ENCODE assay signal across 9 cellular contexts in genomic region chr6:149482542-149483261, GRCh38. TPM values are rescaled to one million over a fixed set of nuclear protein-coding genes. Genes with fewer than 3 reads are reported as not detected.
DNase-seq lines count a peak whose midpoint lies in the region; ATAC-seq and TF ChIP-seq lines count a peak whose summit lies in the region.
"Had no signal": no experiment of that assay in that cellular context is flagged by ENCODE, and none has a peak within 500 bp of the region (broad histone marks: within the 10 kb centered on the region; RNA-seq: fewer than 3 reads in every experiment).

No MANE protein-coding gene starts in this region.

- H4K20me1 ChIP-seq in smooth muscle cell (ENCODE audit: low read depth), result no peaks in the 10 kb centered on the region

- peak overlapping the region in 53 of 59 donors; percentile 18 to 89 (median 70) for H3K27ac ChIP-seq in dorsolateral prefrontal cortex
- no peak overlapping the region for H3K27ac ChIP-seq in smooth muscle cell (ENCODE audit: low read depth)

- intact Hi-C loops in dorsolateral prefrontal cortex (cut with DNase I), result no loop called here

- no peaks in the 10 kb centered on the region for H3K79me2 ChIP-seq in smooth muscle cell (ENCODE audit: low read depth)

- H3K27me3 ChIP-seq in dorsolateral prefrontal cortex (no peaks in the 10 kb centered on the region), smooth muscle cell (ENCODE audit: low read depth) (no peaks in the 10 kb centered on the region), H7 (ENCODE audit: control insufficient read depth, insufficient read depth, low read length) (no peaks in the 10 kb centered on the region)

- H3K9ac ChIP-seq in smooth muscle cell (ENCODE audit: low read depth), result no peak overlapping the region

- no peaks in the 10 kb centered on the region for H3K4me1 ChIP-seq in smooth muscle cell (ENCODE audit: low read depth)

- DNase-seq in dorsolateral prefrontal cortex (no peak), pons (ENCODE audit: low spot score) (peak; percentile 39), smooth muscle cell (lab: John Stamatoyannopoulos, UW; ENCODE audit: unreplicated experiment) (no peak), H7 (no peak)
- no peak for DNase-seq in stimulated activated CD4-positive, alpha-beta T cell treated with anti-CD3 and anti-CD28 coated beads, Interleukin-4, amount 100 ng/mL, for 4 hours
- DNase-seq: occipital lobe had no signal

- H3K4me2 ChIP-seq in smooth muscle cell, result no peak overlapping the region

- peak; percentile 52 for TF ChIP-seq POLR2A in Raji (IDR thresholded peaks at IDR 0.05; ENCODE audit: insufficient read depth, low read depth, low read length)

- TF ChIP-seq CTCF in GM12875 (IDR thresholded peaks at IDR 0.05; ENCODE audit: borderline replicate concordance, insufficient read depth, low read depth, low read length) (no peak), dorsolateral prefrontal cortex (IDR thresholded peaks at IDR 0.05 in 54 of 56, conservative IDR thresholded peaks at IDR 0.05 in 2 of 56; ENCODE audit: low read depth in 1 of 56, partially characterized antibody in 56 of 56) (no peak), smooth muscle cell (IDR thresholded peaks at IDR 0.05; ENCODE audit: borderline replicate concordance, insufficient read depth, poor library complexity, severe bottlenecking) (no peak)

- H2AFZ ChIP-seq in smooth muscle cell (ENCODE audit: low read depth), result no peak overlapping the region

- WGBS in smooth muscle cell (ENCODE audit: low lambda C conversion rate), result 87% methylated on average over 13 of the region's 13 CpGs

- peak overlapping the region; percentile 36 for H3K4me3 ChIP-seq in GM12875 (ENCODE audit: low read depth, low read length)
- H3K4me3 ChIP-seq in dorsolateral prefrontal cortex, result peak overlapping the region in 39 of 59 donors; percentile 2 to 62 (median 49)
- H3K4me3 ChIP-seq in smooth muscle cell, result no peak overlapping the region
- no peak overlapping the region for H3K4me3 ChIP-seq in H7 (ENCODE audit: insufficient read depth, low read depth, low read length)

- H3K36me3 ChIP-seq in smooth muscle cell (ENCODE audit: low read depth), result no peaks in the 10 kb centered on the region
- H3K36me3 ChIP-seq in H7 (replicated peaks; ENCODE audit: control insufficient read depth, insufficient read depth, low read length), result no peaks in the 10 kb centered on the region

- H3K9me3 ChIP-seq in smooth muscle cell (replicated peaks; ENCODE audit: low read depth), result no peaks in the 10 kb centered on the region

- no peaks in the 10 kb centered on the region for H3F3A ChIP-seq in smooth muscle cell (ENCODE audit: low read depth)

- no peak for ATAC-seq in HG02870 (IDR thresholded peaks at IDR 0.05; ENCODE audit: unreplicated experiment)

RNA-seq across cellular contexts. Expression of gene ZC3H12D, which starts 2.1 kb away (rescaled TPM):
- total RNA-seq in dorsolateral prefrontal cortex, result 1 to 10 TPM in 100 of 120 experiments, under 1 TPM in 20; 0.28 to 4.6 (median 1.7) TPM
- 0.09 TPM in 1 of 2 replicates, not detected in the other for total RNA-seq in smooth muscle cell
- polyA plus RNA-seq in smooth muscle cell, result not detected in 2 replicates
- total RNA-seq in H7 (2014; rRNA removed; shearing (Covaris generic)), result 0.03 and 0.18 TPM in 2 replicates

Comparison
In these comparisons a context has a peak if more than half of its experiments do, and no peak if none do; other contexts are left out.
1. H3K4me3 ChIP-seq: peak in GM12875 (single experiment) and dorsolateral prefrontal cortex (39 of 59); none in smooth muscle cell (single experiment) and H7 (single experiment).